20 cellular contexts compared by ENCODE assay signal in genomic region chr2:201441409-201441808, GRCh38. TPM values are rescaled to one million over a fixed set of nuclear protein-coding genes. Genes with fewer than 3 reads are reported as not detected.
A peak's percentile ranks its signal among the peaks of the same experiment; 100 is the strongest.
DNase-seq lines count a peak whose midpoint lies in the region; ATAC-seq and TF ChIP-seq lines count a peak whose summit lies in the region.
"Had no signal": no experiment of that assay in that cellular context is flagged by ENCODE, and none has a peak within 500 bp of the region (broad histone marks: within the 10 kb centered on the region; RNA-seq: fewer than 3 reads in every experiment).

No MANE protein-coding gene starts in this region.

- TF ChIP-seq EP300 in ovary (IDR thresholded peaks at IDR 0.05) = no peak

- H3K9me3 Mint-ChIP-seq in IgD-negative memory B cell (no peaks in the 10 kb centered on the region), mesothelial cell of epicardium (no peaks in the 10 kb centered on the region)
- H3K9me3 Mint-ChIP-seq in activated T-helper 2 cell treated with anti-CD3 and anti-CD28 coated beads, Interferon-gamma antibody, Interleukin-2, Interleukin-4, amounts not matched to agents 10 μg/mL and 5 μg/mL and 100 μg/mL, durations not matched to agents 14 hours and 24 hours and 36 hours = peaks cover 6% of the 10 kb centered on the region
- H3K9me3 Mint-ChIP-seq: activated naive CD4-positive, alpha-beta T cell treated with anti-CD3 and anti-CD28 coated beads, Interleukin-2, amount 10 ng/mL, durations not matched to agents 7 days and 5 days; CD4-positive, alpha-beta T cell; dendritic cell treated with granulocyte-macrophage colony-stimulating factor and Interleukin-4, amounts not matched to agents 40 ng/mL and 50 ng/mL, for 4 days; H9 had no signal

- H3K9me3 ChIP-seq in ovary = no peaks in the 10 kb centered on the region
- H3K9me3 ChIP-seq: prostate gland, vagina had no signal

- H3K4me1 ChIP-seq in ovary (ENCODE audit: insufficient read depth) = peaks cover 4% of the 10 kb centered on the region
- H3K4me1 ChIP-seq: prostate gland had no signal

- no peaks in the 10 kb centered on the region for H3K27me3 ChIP-seq in ovary
- H3K27me3 ChIP-seq: vagina had no signal

- H3K36me3 ChIP-seq in ovary = no peaks in the 10 kb centered on the region
- H3K36me3 ChIP-seq: prostate gland, vagina had no signal

- no peak for TF ChIP-seq CTCF in GM12865 (IDR thresholded peaks at IDR 0.05; ENCODE audit: insufficient read depth, low read depth, low read length, missing control alignments)
- no peak for TF ChIP-seq CTCF in mesothelial cell of epicardium (IDR thresholded peaks at IDR 0.05; ENCODE audit: unreplicated experiment)
- TF ChIP-seq CTCF in ovary (IDR thresholded peaks at IDR 0.05) = no peak

- no peak overlapping the region for H3K27ac ChIP-seq in ovary
- H3K27ac ChIP-seq: vagina had no signal

- WGBS in ovary, 3 donors = 80 to 90% (median 81%) methylated on average over 7 of the region's 7 CpGs

- H3K4me3 Mint-ChIP-seq in IgD-negative memory B cell (peak overlapping the region; percentile 47 to 89 (median 68)), mesothelial cell of epicardium (no peak overlapping the region)
- no peak overlapping the region for H3K4me3 Mint-ChIP-seq in activated T-helper 2 cell treated with anti-CD3 and anti-CD28 coated beads, Interferon-gamma antibody, Interleukin-2, Interleukin-4, amounts not matched to agents 10 μg/mL and 5 μg/mL and 100 μg/mL, durations not matched to agents 14 hours and 24 hours and 36 hours (ENCODE audit: low read depth)
- H3K4me3 Mint-ChIP-seq: activated naive CD4-positive, alpha-beta T cell treated with anti-CD3 and anti-CD28 coated beads, Interleukin-2, amount 10 ng/mL, durations not matched to agents 7 days and 5 days; CD4-positive, alpha-beta T cell; dendritic cell treated with granulocyte-macrophage colony-stimulating factor and Interleukin-4, amounts not matched to agents 40 ng/mL and 50 ng/mL, for 4 days; H9 had no signal

- DNase-seq in GM12865 (ENCODE audit: low read depth) = peak; percentile 21
- DNase-seq in mesothelial cell of epicardium (ENCODE audit: low spot score in 2 of 2, unreplicated experiment in 2 of 2) = no peak
- no peak for DNase-seq in ovary
- DNase-seq in activated T-helper 2 cell treated with anti-CD3 and anti-CD28 coated beads, Interferon-gamma antibody, Interleukin-2, Interleukin-4, amounts not matched to agents 10 μg/mL and 5 μg/mL and 100 μg/mL, durations not matched to agents 14 hours and 24 hours and 36 hours (ENCODE audit: low spot score) = no peak
- no peak for DNase-seq in SK-N-DZ (ENCODE audit: low spot score)
- DNase-seq: activated naive CD4-positive, alpha-beta T cell treated with anti-CD3 and anti-CD28 coated beads, Interleukin-2, amount 10 ng/mL, durations not matched to agents 7 days and 5 days; activated T-cell treated with anti-CD3 and anti-CD28 coated beads, Interleukin-2, amount 50 U/mL, for 1 hour; amygdala; CD4-positive, alpha-beta T cell; H9; KBM-7; MV-4-11; NCI-H187 treated with DMSO at 0.1 percent for 48 hours; NCI-H69 had no signal

- ATAC-seq in GM19328 (IDR thresholded peaks at IDR 0.05; ENCODE audit: unreplicated experiment) = peak; percentile 55
- ATAC-seq: left lobe of liver had no signal

- intact Hi-C loops in ovary (cut with DNase I) = no loop called here
- intact Hi-C loops in activated T-helper 2 cell treated with anti-CD3 and anti-CD28 coated beads, Interferon-gamma antibody, Interleukin-2, Interleukin-4, amounts not matched to agents 10 μg/mL and 5 μg/mL and 100 μg/mL, durations not matched to agents 14 hours and 24 hours and 36 hours (cut with micrococcal nuclease) = no loop called here

- H3K4me1 Mint-ChIP-seq in IgD-negative memory B cell (peaks cover 11 to 38% (median 36%) of the 10 kb centered on the region in 3 donors), mesothelial cell of epicardium (peaks cover 36% of the 10 kb centered on the region)
- peaks cover 22% of the 10 kb centered on the region for H3K4me1 Mint-ChIP-seq in activated T-helper 2 cell treated with anti-CD3 and anti-CD28 coated beads, Interferon-gamma antibody, Interleukin-2, Interleukin-4, amounts not matched to agents 10 μg/mL and 5 μg/mL and 100 μg/mL, durations not matched to agents 14 hours and 24 hours and 36 hours (ENCODE audit: low read depth)

- TF ChIP-seq POLR2A in ovary (IDR thresholded peaks at IDR 0.05) = no peak

- H3K36me3 Mint-ChIP-seq in IgD-negative memory B cell = peaks cover 2% of the 10 kb centered on the region
- H3K36me3 Mint-ChIP-seq in mesothelial cell of epicardium = no peaks in the 10 kb centered on the region
- peaks cover 24% of the 10 kb centered on the region for H3K36me3 Mint-ChIP-seq in activated T-helper 2 cell treated with anti-CD3 and anti-CD28 coated beads, Interferon-gamma antibody, Interleukin-2, Interleukin-4, amounts not matched to agents 10 μg/mL and 5 μg/mL and 100 μg/mL, durations not matched to agents 14 hours and 24 hours and 36 hours (ENCODE audit: low read depth)

- H3K4me3 ChIP-seq in GM12865 (ENCODE audit: low read depth, low read length) = no peak overlapping the region
- no peak overlapping the region for H3K4me3 ChIP-seq in ovary
- H3K4me3 ChIP-seq: prostate gland, vagina had no signal

- H3K27me3 Mint-ChIP-seq in IgD-negative memory B cell = no peaks in the 10 kb centered on the region
- no peaks in the 10 kb centered on the region for H3K27me3 Mint-ChIP-seq in mesothelial cell of epicardium (ENCODE audit: low read depth)
- H3K27me3 Mint-ChIP-seq in activated T-helper 2 cell treated with anti-CD3 and anti-CD28 coated beads, Interferon-gamma antibody, Interleukin-2, Interleukin-4, amounts not matched to agents 10 μg/mL and 5 μg/mL and 100 μg/mL, durations not matched to agents 14 hours and 24 hours and 36 hours (ENCODE audit: low read depth) = no peaks in the 10 kb centered on the region
- H3K27me3 Mint-ChIP-seq: activated naive CD4-positive, alpha-beta T cell treated with anti-CD3 and anti-CD28 coated beads, Interleukin-2, amount 10 ng/mL, durations not matched to agents 7 days and 5 days; CD4-positive, alpha-beta T cell; dendritic cell treated with granulocyte-macrophage colony-stimulating factor and Interleukin-4, amounts not matched to agents 40 ng/mL and 50 ng/mL, for 4 days had no signal

- H3K27ac Mint-ChIP-seq in IgD-negative memory B cell (no peak overlapping the region), mesothelial cell of epicardium (peak overlapping the region; percentile 36)
- H3K27ac Mint-ChIP-seq in activated T-helper 2 cell treated with anti-CD3 and anti-CD28 coated beads, Interferon-gamma antibody, Interleukin-2, Interleukin-4, amounts not matched to agents 10 μg/mL and 5 μg/mL and 100 μg/mL, durations not matched to agents 14 hours and 24 hours and 36 hours = no peak overlapping the region
- H3K27ac Mint-ChIP-seq: activated naive CD4-positive, alpha-beta T cell treated with anti-CD3 and anti-CD28 coated beads, Interleukin-2, amount 10 ng/mL, durations not matched to agents 7 days and 5 days; CD4-positive, alpha-beta T cell; dendritic cell treated with granulocyte-macrophage colony-stimulating factor and Interleukin-4, amounts not matched to agents 40 ng/mL and 50 ng/mL, for 4 days; H9 had no signal

RNA-seq across cellular contexts. Expression of gene TRAK2, which starts 9.8 kb away (rescaled TPM):
- 33.0 TPM for polyA plus RNA-seq in IgD-negative memory B cell
- 18.9 to 21.5 TPM (median 19.9 TPM) in 3 replicates for total RNA-seq in mesothelial cell of epicardium
- total RNA-seq in ovary = 10 to 100 TPM; 14.3 to 33.7 (median 20.2) TPM
- 10 to 100 TPM in 1 of 2 donors, 1 to 10 TPM in 1; 8.3 to 25.7 TPM for polyA plus RNA-seq in ovary
- 27.1 and 27.7 TPM in 2 replicates for total RNA-seq in activated T-helper 2 cell treated with anti-CD3 and anti-CD28 coated beads, Interferon-gamma antibody, Interleukin-2, Interleukin-4, amounts not matched to agents 10 μg/mL and 5 μg/mL and 100 μg/mL, durations not matched to agents 14 hours and 24 hours and 36 hours
- polyA plus RNA-seq in SK-N-DZ (2014; cell fraction: cytosol; rRNA removed) = 8.1 and 10.7 TPM in 2 replicates
- polyA plus RNA-seq in SK-N-DZ (2014; cell fraction: nucleus; rRNA removed) = 8.8 and 10.2 TPM in 2 replicates

RNA-seq across cellular contexts. Expression of gene STRADB, which starts 10.1 kb away (rescaled TPM):
- polyA plus RNA-seq in IgD-negative memory B cell (40.0 TPM), ovary (10 to 100 TPM; 11.7 to 33.3 TPM)
- total RNA-seq in mesothelial cell of epicardium (38.7 to 44.4 TPM (median 42.5 TPM) in 3 replicates), ovary (10 to 100 TPM; 13.7 to 20.4 (median 16.5) TPM)
- total RNA-seq in activated T-helper 2 cell treated with anti-CD3 and anti-CD28 coated beads, Interferon-gamma antibody, Interleukin-2, Interleukin-4, amounts not matched to agents 10 μg/mL and 5 μg/mL and 100 μg/mL, durations not matched to agents 14 hours and 24 hours and 36 hours = 20.7 and 23.1 TPM in 2 replicates
- 54.1 and 86.4 TPM in 2 replicates for polyA plus RNA-seq in SK-N-DZ (2014; cell fraction: cytosol; rRNA removed)
- 43.1 and 61.7 TPM in 2 replicates for polyA plus RNA-seq in SK-N-DZ (2014; cell fraction: nucleus; rRNA removed)

Comparison
In these comparisons a context has a peak if more than half of its experiments do, and no peak if none do; other contexts are left out.
1. H3K4me3 Mint-ChIP-seq: peak in IgD-negative memory B cell (4 of 4); none in mesothelial cell of epicardium (single experiment) and activated T-helper 2 cell treated with anti-CD3 and anti-CD28 coated beads, Interferon-gamma antibody, Interleukin-2, Interleukin-4, amounts not matched to agents 10 μg/mL and 5 μg/mL and 100 μg/mL, durations not matched to agents 14 hours and 24 hours and 36 hours (single experiment).